In the genomic region with DNA sequence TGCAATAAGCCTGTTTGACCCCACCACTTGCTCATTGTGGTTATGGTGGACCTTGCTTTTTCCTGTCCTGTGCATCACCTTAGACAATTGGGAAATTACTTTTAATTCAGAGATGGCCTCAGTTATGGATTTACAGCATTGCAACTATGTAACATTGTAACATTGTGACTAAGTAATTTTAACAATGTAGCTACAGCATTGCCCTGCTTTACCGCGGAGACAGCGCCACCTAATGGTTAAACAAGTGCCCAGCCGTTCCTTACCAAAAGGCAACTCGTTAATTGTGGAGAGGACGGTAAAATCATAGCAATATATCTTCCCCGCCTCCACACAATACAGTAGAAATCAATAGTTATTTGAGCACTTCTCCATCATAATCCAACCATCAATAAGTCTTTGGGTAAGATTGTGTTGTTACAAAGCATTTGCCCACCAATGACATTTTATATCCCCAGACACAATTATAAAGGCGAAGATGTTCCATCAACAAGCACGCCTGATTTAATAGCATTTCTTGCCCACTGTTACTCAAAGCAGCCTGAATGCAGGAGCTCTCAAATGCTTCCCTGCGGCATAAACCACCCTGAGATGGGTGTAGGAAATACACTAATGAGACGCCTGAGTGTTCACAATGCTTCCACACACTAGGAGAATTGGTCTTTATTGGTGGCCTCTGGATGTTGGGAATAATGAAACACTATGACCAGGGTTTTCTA, we compare ENCODE assay signal across 8 cellular contexts.
DNase-seq lines count a peak whose midpoint lies in the region; ATAC-seq and TF ChIP-seq lines count a peak whose summit lies in the region.

No MANE protein-coding gene starts in this region.

- H3K4me1 ChIP-seq in liver (ENCODE audit: control insufficient read depth in 4 of 4, insufficient read depth in 4 of 4, low read length in 3 of 4), result no peaks in the 10 kb centered on the region

- no peak overlapping the region for H3K4me3 Mint-ChIP-seq in chondrocyte (ENCODE audit: unreplicated experiment)

- H3K4me3 ChIP-seq in WERI-Rb-1 (ENCODE audit: low read depth, low read length) (no peak overlapping the region), liver (ENCODE audit: low read depth in 1 of 3, low read length in 3 of 3) (no peak overlapping the region)

- DNase-seq in AML-193 (lab: John Stamatoyannopoulos, UW) (peak; percentile 48 to 55), NCI-H1092 treated with DMSO at 0.1 percent for 48 hours (lab: John Stamatoyannopoulos, UW) (peak; percentile 17), WERI-Rb-1 (peak; percentile 55), chondrocyte (ENCODE audit: low spot score) (no peak), mesenteric fat pad (ENCODE audit: low spot score) (no peak)
- peak; percentile 26 for DNase-seq in stimulated activated CD8-positive, alpha-beta memory T cell treated with anti-CD3 and anti-CD28 coated beads, Interleukin-15, amount 100 ng/mL, for 1 hour (ENCODE audit: low read depth)

- H3K9ac ChIP-seq in liver (ENCODE audit: low read depth in 1 of 2, low read length in 2 of 2), result no peak overlapping the region

- no peaks in the 10 kb centered on the region for H3K27me3 Mint-ChIP-seq in chondrocyte (ENCODE audit: low read depth)

- TF ChIP-seq CTCF in WERI-Rb-1 (IDR thresholded peaks at IDR 0.05; ENCODE audit: low read depth, low read length) (peak; percentile 80), chondrocyte (IDR thresholded peaks at IDR 0.05) (peak; percentile 88), liver (IDR thresholded peaks at IDR 0.05; ENCODE audit: low read depth, low read length, missing input control) (peak; percentile 92)

- WGBS in liver, result 28% methylated on average over 11 of the region's 11 CpGs

- no peaks in the 10 kb centered on the region for H3K9me3 Mint-ChIP-seq in chondrocyte (ENCODE audit: low read depth)

- peaks cover 9% of the 10 kb centered on the region for H3K36me3 Mint-ChIP-seq in chondrocyte (ENCODE audit: low read depth)

- H3K27me3 ChIP-seq in WERI-Rb-1 (ENCODE audit: insufficient read depth, low read depth, severe bottlenecking), result no peaks in the 10 kb centered on the region
- H3K27me3 ChIP-seq in liver (ENCODE audit: control insufficient read depth in 4 of 4, insufficient read depth in 4 of 4, low read length in 3 of 4), result no peaks in the 10 kb centered on the region

- H3K9me3 ChIP-seq in WERI-Rb-1 (ENCODE audit: severe bottlenecking), result no peaks in the 10 kb centered on the region
- H3K9me3 ChIP-seq in liver (ENCODE audit: control insufficient read depth in 4 of 4, low read length in 3 of 4), result no peaks in the 10 kb centered on the region

- H3K36me3 ChIP-seq in WERI-Rb-1 (no peaks in the 10 kb centered on the region), liver (ENCODE audit: control insufficient read depth in 4 of 4, insufficient read depth in 3 of 4, low read depth in 1 of 4, low read length in 3 of 4) (no peaks in the 10 kb centered on the region)

- peaks cover 4% of the 10 kb centered on the region for H3K4me1 Mint-ChIP-seq in chondrocyte (ENCODE audit: low read depth)

- peak; percentile 52 for ATAC-seq in GM18868 (IDR thresholded peaks at IDR 0.05; ENCODE audit: unreplicated experiment)

- no peak overlapping the region for H3K27ac Mint-ChIP-seq in chondrocyte (ENCODE audit: unreplicated experiment)

- H3K27ac ChIP-seq in WERI-Rb-1 (no peak overlapping the region), liver (ENCODE audit: low read depth in 1 of 2, low read length in 2 of 2) (no peak overlapping the region)

- TF ChIP-seq RAD21 in liver (IDR thresholded peaks at IDR 0.05), result peak; percentile 95 to 96

TF ChIP-seq in liver, 16 proteins besides CTCF, POLR2A, EP300 and RAD21:
- TF ChIP-seq GABPA (IDR thresholded peaks at IDR 0.05 in 1 of 2, conservative IDR thresholded peaks at IDR 0.05 in 1 of 2) (no peak), FOXA1 (IDR thresholded peaks at IDR 0.05) (no peak), RXRA (IDR thresholded peaks at IDR 0.05) (no peak), JUND (IDR thresholded peaks at IDR 0.05) (no peak), NR2F2 (IDR thresholded peaks at IDR 0.05) (no peak), FOXA2 (IDR thresholded peaks at IDR 0.05) (no peak), EGR1 (IDR thresholded peaks at IDR 0.05; ENCODE audit: low read depth in 2 of 2) (no peak)

Comparison
In these comparisons a context has a peak if more than half of its experiments do, and no peak if none do; other contexts are left out.
1. DNase-seq: peak in AML-193 (2 of 2), NCI-H1092 treated with DMSO at 0.1 percent for 48 hours (single experiment), WERI-Rb-1 (single experiment) and stimulated activated CD8-positive, alpha-beta memory T cell treated with anti-CD3 and anti-CD28 coated beads, Interleukin-15, amount 100 ng/mL, for 1 hour (single experiment); none in chondrocyte (single experiment) and mesenteric fat pad (single experiment).
2. Peak in every context shown above with its lines, with median percentiles within 50 percentile points of each other: CTCF ChIP-seq.